ENCODE assay signal across 8 cellular contexts in the genomic region with DNA sequence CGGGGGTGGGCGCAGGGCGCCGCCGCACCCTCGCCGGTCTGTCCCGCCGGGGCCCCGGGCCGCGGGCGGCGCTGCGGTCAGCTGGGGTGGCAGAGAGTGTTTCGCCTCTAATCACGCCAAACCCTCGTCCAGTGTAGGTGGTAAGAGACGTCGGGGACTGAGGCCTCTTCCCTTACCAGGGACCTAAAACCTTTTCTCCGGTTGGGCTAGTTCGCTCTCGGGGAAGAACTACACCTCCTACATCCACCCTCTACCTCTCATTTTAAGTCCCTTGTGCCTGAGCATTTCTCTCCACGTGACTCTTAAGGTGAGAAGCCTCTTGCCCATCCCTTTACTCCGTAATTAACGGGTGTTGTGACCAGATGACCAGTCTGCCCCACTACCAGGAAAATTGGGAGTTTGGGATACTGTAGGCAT. TPM values are rescaled to one million over a fixed set of nuclear protein-coding genes. Genes with fewer than 3 reads are reported as not detected.
DNase-seq lines count a peak whose midpoint lies in the region; ATAC-seq and TF ChIP-seq lines count a peak whose summit lies in the region.

No MANE protein-coding gene starts in this region.

- H2AFZ ChIP-seq in PC-9: 0 out of 2 replicates have a peak overlapping the region, but pooled peaks have one; percentile 68

- ATAC-seq in left ventricle myocardium superior: no peak
- ATAC-seq in HG02870 (IDR thresholded peaks at IDR 0.05; ENCODE audit: unreplicated experiment): peak; percentile 24

- CTCF ChIA-PET in PC-9 (lab: Charles Lee): no interaction called here

- peak in 1 of 2 donors; percentile 47 for DNase-seq in cardiac muscle cell (ENCODE audit: low read depth in 1 of 2, low spot score in 1 of 2)
- DNase-seq in left ventricle myocardium superior: no peak
- no peak for DNase-seq in PC-9
- no peak for DNase-seq in coronary artery (ENCODE audit: low spot score)
- DNase-seq in NCI-H1694 treated with DMSO at 0.1 percent for 48 hours (lab: John Stamatoyannopoulos, UW): no peak
- no peak for DNase-seq in activated CD8-positive, alpha-beta memory T cell treated with anti-CD3 and anti-CD28 coated beads, Interleukin-2, amount 50 U/mL, for 48 hours

- no peaks in the 10 kb centered on the region for H3K36me3 ChIP-seq in cardiac muscle cell
- H3K36me3 ChIP-seq in PC-9 (ENCODE audit: low read depth): no peaks in the 10 kb centered on the region
- no peaks in the 10 kb centered on the region for H3K36me3 ChIP-seq in mucosa of stomach (ENCODE audit: control insufficient read depth, insufficient read depth, low read length)

- H3K79me2 ChIP-seq in PC-9 (ENCODE audit: low read depth): 0 out of 2 replicates have a peak, but pooled peaks cover 6% of the 10 kb centered on the region

- H3K4me2 ChIP-seq in PC-9: peak overlapping the region; percentile 80

- TF ChIP-seq CTCF in cardiac muscle cell (IDR thresholded peaks at IDR 0.05; ENCODE audit: low read depth, low read length) (no peak), PC-9 (conservative IDR thresholded peaks at IDR 0.05) (no peak), coronary artery (IDR thresholded peaks at IDR 0.05) (no peak)

- no peaks in the 10 kb centered on the region for H3K9me3 ChIP-seq in cardiac muscle cell (ENCODE audit: low read depth)
- no peaks in the 10 kb centered on the region for H3K9me3 ChIP-seq in PC-9 (ENCODE audit: insufficient read depth, low read depth)
- no peaks in the 10 kb centered on the region for H3K9me3 ChIP-seq in mucosa of stomach (ENCODE audit: control insufficient read depth, low read length)

- intact Hi-C loops in left ventricle myocardium superior (cut with micrococcal nuclease): no loop called here
- intact Hi-C loops in PC-9 (cut with micrococcal nuclease; ENCODE audit: unreplicated experiment): loop anchor here (5.0 kb wide), 1 partner anchor 50 kb away; no protein-coding TSS in a partner anchor

- BruUV-seq in PC-9 (replicated peaks; lab: Mats Ljungman, UMichigan): TSS peak; percentile 64

- H3K27me3 ChIP-seq in cardiac muscle cell: no peaks in the 10 kb centered on the region
- H3K27me3 ChIP-seq in PC-9 (ENCODE audit: insufficient read depth, low read depth): no peaks in the 10 kb centered on the region
- H3K27me3 ChIP-seq in mucosa of stomach (ENCODE audit: control insufficient read depth, insufficient read depth, low read length): no peaks in the 10 kb centered on the region

- H3K4me1 ChIP-seq in cardiac muscle cell (ENCODE audit: low read depth): no peaks in the 10 kb centered on the region
- peaks cover 7% of the 10 kb centered on the region for H3K4me1 ChIP-seq in PC-9 (replicated peaks; ENCODE audit: insufficient read depth)
- H3K4me1 ChIP-seq in mucosa of stomach (ENCODE audit: control insufficient read depth, insufficient read depth, low read length): peaks cover 7% of the 10 kb centered on the region

- H3K27ac ChIP-seq in cardiac muscle cell (peak overlapping the region; percentile 96), PC-9 (peak overlapping the region; percentile 33; the same call in 1 of the 2 replicates), coronary artery (peak overlapping the region; percentile 89 to 92)

- POLR2A ChIA-PET in PC-9 (lab: Charles Lee; ENCODE audit: unreplicated experiment): no interaction called here

- peaks cover 16% of the 10 kb centered on the region; the same call in 1 of the 2 replicates for H3F3A ChIP-seq in PC-9 (ENCODE audit: insufficient read depth, low read depth)

- peak overlapping the region; percentile 72 for H3K9ac ChIP-seq in mucosa of stomach (ENCODE audit: low read length)

- H3K4me3 ChIP-seq in cardiac muscle cell: peak overlapping the region; percentile 64
- H3K4me3 ChIP-seq in PC-9: peak overlapping the region; percentile 80; the same call in 1 of the 2 replicates
- H3K4me3 ChIP-seq in coronary artery: peak overlapping the region; percentile 81
- peak overlapping the region; percentile 54 for H3K4me3 ChIP-seq in mucosa of stomach (ENCODE audit: low read length)

- H3K9me2 ChIP-seq in PC-9 (ENCODE audit: insufficient read depth): no peaks in the 10 kb centered on the region

- H4K20me1 ChIP-seq in PC-9 (ENCODE audit: insufficient read depth): no peaks in the 10 kb centered on the region

RNA-seq across cellular contexts. Expression of a gene that starts 0.5 kb away (rescaled TPM):
- 25.5 and 27.3 TPM in 2 replicates for total RNA-seq in cardiac muscle cell
- polyA plus RNA-seq in cardiac muscle cell: 38.8 and 39.6 TPM in 2 replicates
- total RNA-seq in left ventricle myocardium superior: 10.0 TPM
- 18.2 and 22.4 TPM in 2 replicates for total RNA-seq in PC-9 (2021)

RNA-seq across cellular contexts. Expression of a gene that starts 12.2 kb away (rescaled TPM):
- total RNA-seq in cardiac muscle cell (not detected in 2 replicates), left ventricle myocardium superior (not detected), PC-9 (2021) (0.61 and 0.63 TPM in 2 replicates)
- polyA plus RNA-seq in cardiac muscle cell: 0.84 TPM in 1 of 2 replicates, not detected in the other

Comparison
In these comparisons a context has a peak if more than half of its experiments do, and no peak if none do; other contexts are left out.
1. H3K27ac ChIP-seq: peak in every context shown above with its lines; median percentile 96 in cardiac muscle cell; 90 in coronary artery; 33 in PC-9.